In the genomic region with DNA sequence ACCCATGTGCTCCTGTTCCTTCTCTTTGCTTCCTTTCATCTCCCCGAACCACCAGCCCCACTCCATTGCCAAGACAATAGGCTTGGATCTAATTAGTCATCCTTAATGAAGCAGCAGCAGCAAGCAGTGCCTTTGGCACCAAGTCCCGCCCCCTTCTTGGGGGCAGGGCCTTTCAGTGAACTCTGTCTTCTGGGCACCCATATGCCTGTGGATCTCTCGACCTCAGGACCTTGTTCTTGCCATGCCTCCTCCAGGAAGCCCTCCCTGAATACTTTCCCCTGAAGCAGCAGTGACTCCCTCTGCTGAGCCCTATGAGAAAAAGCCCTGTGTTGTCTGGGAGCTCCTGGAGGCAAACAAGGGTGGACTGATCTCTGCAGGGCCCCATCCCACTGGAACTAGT, we compare ENCODE assay signal across 11 cellular contexts. TPM values are rescaled to one million over a fixed set of nuclear protein-coding genes. Genes with fewer than 3 reads are reported as not detected.
A peak's percentile ranks its signal among the peaks of the same experiment; 100 is the strongest.
DNase-seq lines count a peak whose midpoint lies in the region; TF ChIP-seq lines count a peak whose summit lies in the region.
"Had no signal": no experiment of that assay in that cellular context is flagged by ENCODE, and none has a peak within 500 bp of the region (broad histone marks: within the 10 kb centered on the region; RNA-seq: fewer than 3 reads in every experiment).

No MANE protein-coding gene starts in this region.

- DNase-seq in ELR (ENCODE audit: low read depth) (peak; percentile 15), M059J (ENCODE audit: low read depth) (peak; percentile 35), neural crest cell (ENCODE audit: low read depth, low spot score) (no peak), NCI-H2029 (lab: John Stamatoyannopoulos, UW) (no peak), SW 1271 (lab: John Stamatoyannopoulos, UW) (no peak)
- DNase-seq in T-helper 2 cell treated with Interferon-gamma antibody and Interleukin-4, amounts not matched to agents 5 μg/mL and 100 μg/mL, for 36 hours (ENCODE audit: low spot score), result no peak
- DNase-seq: H7, KBM-7, NCI-H187 treated with DMSO at 0.1 percent for 48 hours, NCI-H2171 had no signal

- TF ChIP-seq CTCF in brain (conservative IDR thresholded peaks at IDR 0.05) (no peak), neural crest cell (conservative IDR thresholded peaks at IDR 0.05) (no peak)

- peak overlapping the region in 3 of 5 experiments; percentile 37 to 80 (median 57) for H3K27ac Mint-ChIP-seq in brain
- no peak overlapping the region for H3K27ac Mint-ChIP-seq in neural crest cell (ENCODE audit: unreplicated experiment)
- no peak overlapping the region for H3K27ac Mint-ChIP-seq in T-helper 2 cell treated with Interferon-gamma antibody and Interleukin-4, amounts not matched to agents 5 μg/mL and 100 μg/mL, for 36 hours

- H3K4me1 Mint-ChIP-seq in brain, result peaks cover 51% of the 10 kb centered on the region
- peaks cover 38% of the 10 kb centered on the region for H3K4me1 Mint-ChIP-seq in neural crest cell
- H3K4me1 Mint-ChIP-seq in T-helper 2 cell treated with Interferon-gamma antibody and Interleukin-4, amounts not matched to agents 5 μg/mL and 100 μg/mL, for 36 hours (ENCODE audit: low read depth), result no peaks in the 10 kb centered on the region

- no peaks in the 10 kb centered on the region for H3K27me3 Mint-ChIP-seq in brain
- no peaks in the 10 kb centered on the region for H3K27me3 Mint-ChIP-seq in neural crest cell (ENCODE audit: low read depth)
- H3K27me3 Mint-ChIP-seq in T-helper 2 cell treated with Interferon-gamma antibody and Interleukin-4, amounts not matched to agents 5 μg/mL and 100 μg/mL, for 36 hours (ENCODE audit: low read depth), result peaks cover 3% of the 10 kb centered on the region

- H3K4me3 Mint-ChIP-seq in brain (no peak overlapping the region), neural crest cell (peak overlapping the region; percentile 27)
- no peak overlapping the region for H3K4me3 Mint-ChIP-seq in T-helper 2 cell treated with Interferon-gamma antibody and Interleukin-4, amounts not matched to agents 5 μg/mL and 100 μg/mL, for 36 hours

- H3K9me3 Mint-ChIP-seq in brain (peaks cover 0 to 4% (median 0%) of the 10 kb centered on the region in 5 experiments), neural crest cell (no peaks in the 10 kb centered on the region)
- H3K9me3 Mint-ChIP-seq in T-helper 2 cell treated with Interferon-gamma antibody and Interleukin-4, amounts not matched to agents 5 μg/mL and 100 μg/mL, for 36 hours, result no peaks in the 10 kb centered on the region

- H3K36me3 Mint-ChIP-seq in brain, result no peaks in the 10 kb centered on the region
- H3K36me3 Mint-ChIP-seq in neural crest cell (ENCODE audit: low read depth), result no peaks in the 10 kb centered on the region
- H3K36me3 Mint-ChIP-seq in T-helper 2 cell treated with Interferon-gamma antibody and Interleukin-4, amounts not matched to agents 5 μg/mL and 100 μg/mL, for 36 hours (ENCODE audit: low read depth), result no peaks in the 10 kb centered on the region

RNA-seq across cellular contexts. Expression of a gene that starts 32.1 kb away (rescaled TPM):
- 6.0 and 17.5 TPM in 2 replicates for total RNA-seq in M059J (2014; rRNA removed; shearing (Covaris generic))
- 21.9 TPM for polyA plus RNA-seq in brain (ENCODE audit: insufficient read depth, low read depth, low replicate concordance)
- 51.3 and 55.7 TPM in 2 replicates for total RNA-seq in neural crest cell

RNA-seq across cellular contexts. Expression of a gene that starts 36.0 kb away (rescaled TPM):
- 6.6 and 10.8 TPM in 2 replicates for total RNA-seq in M059J (2014; rRNA removed; shearing (Covaris generic))
- 8.3 TPM for polyA plus RNA-seq in brain (ENCODE audit: insufficient read depth, low read depth, low replicate concordance)
- total RNA-seq in neural crest cell, result 18.4 and 20.9 TPM in 2 replicates

Comparison
In these comparisons a context has a peak if more than half of its experiments do, and no peak if none do; other contexts are left out.
1. DNase-seq: peak in ELR (single experiment) and M059J (single experiment); none in neural crest cell (single experiment), NCI-H2029 (single experiment), T-helper 2 cell treated with Interferon-gamma antibody and Interleukin-4, amounts not matched to agents 5 μg/mL and 100 μg/mL, for 36 hours (single experiment) and SW 1271 (0 of 2).
2. H3K27ac Mint-ChIP-seq: peak in brain (3 of 5); none in neural crest cell (single experiment) and T-helper 2 cell treated with Interferon-gamma antibody and Interleukin-4, amounts not matched to agents 5 μg/mL and 100 μg/mL, for 36 hours (single experiment).